8 cellular contexts compared by ENCODE assay signal in the genomic region with DNA sequence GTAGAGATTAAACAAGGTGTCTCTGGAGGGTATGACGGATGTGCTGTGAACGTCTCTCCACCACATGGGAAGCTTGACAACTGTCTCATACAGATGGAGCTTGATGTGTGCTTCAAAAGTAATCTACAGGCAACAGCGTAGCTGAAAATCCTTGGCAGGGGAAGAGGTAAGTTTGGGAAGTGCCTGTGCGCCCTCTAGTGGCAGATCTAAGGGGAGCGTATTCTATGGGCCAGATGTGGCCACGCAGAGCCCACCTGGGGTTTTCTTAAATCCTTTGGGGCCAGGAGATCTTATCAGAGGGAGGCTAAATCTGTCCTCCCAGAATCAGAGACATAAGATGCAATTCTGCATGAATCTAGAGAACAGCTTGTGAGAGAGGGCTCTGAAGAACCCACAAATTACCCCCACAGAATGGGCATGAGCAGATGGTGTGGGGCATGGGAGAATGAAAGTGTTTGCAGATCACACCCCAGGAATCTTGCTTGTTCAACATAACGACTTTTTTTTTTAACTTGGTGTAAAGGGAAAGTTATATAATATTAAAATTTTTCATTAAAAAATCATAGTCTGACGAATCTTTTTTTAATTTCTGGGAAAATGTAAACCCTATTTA.
DNase-seq lines count a peak whose midpoint lies in the region; ATAC-seq and TF ChIP-seq lines count a peak whose summit lies in the region.

No MANE protein-coding gene starts in this region.

- H3K9me3 ChIP-seq in Panc1 (ENCODE audit: control insufficient read depth, insufficient read depth, low read depth, low read length) = no peaks in the 10 kb centered on the region
- no peaks in the 10 kb centered on the region for H3K9me3 ChIP-seq in thoracic aorta

- H3K27ac ChIP-seq in Panc1 (ENCODE audit: low read length) = no peak overlapping the region
- no peak overlapping the region for H3K27ac ChIP-seq in thoracic aorta

- DNase-seq in CD14-positive monocyte (ENCODE audit: low spot score) = peak; percentile 67
- peak; percentile 12 for DNase-seq in GM19240 (ENCODE audit: insufficient read length, low spot score)
- peak; percentile 80 for DNase-seq in HT-29 (ENCODE audit: low spot score)
- DNase-seq in Panc1 (ENCODE audit: low read depth, low spot score) = peak; percentile 50
- DNase-seq in activated T-cell treated with anti-CD3 and anti-CD28 coated beads, Interleukin-2, amount 50 U/mL, for 72 hours = peak; percentile 64 to 71
- DNase-seq in fibroblast of the aortic adventitia (ENCODE audit: low read depth) = peak; percentile 69
- DNase-seq in nucleus accumbens (lab: John Stamatoyannopoulos, UW) = peak in 38 of 56 donors; percentile 1 to 73 (median 14)
- DNase-seq in thoracic aorta (ENCODE audit: low spot score) = peak; percentile 18

- peaks cover 0 to 2% (median 0%) of the 10 kb centered on the region in 7 donors for H3K9me3 Mint-ChIP-seq in CD14-positive monocyte
- no peaks in the 10 kb centered on the region for H3K9me3 Mint-ChIP-seq in activated T-cell treated with anti-CD3 and anti-CD28 coated beads, Interleukin-2, amount 50 U/mL, for 72 hours

- peaks cover 0 to 3% (median 0%) of the 10 kb centered on the region in 3 donors for H3K27me3 Mint-ChIP-seq in CD14-positive monocyte (ENCODE audit: low read depth in 3 of 3)
- peaks cover 10% of the 10 kb centered on the region for H3K27me3 Mint-ChIP-seq in activated T-cell treated with anti-CD3 and anti-CD28 coated beads, Interleukin-2, amount 50 U/mL, for 72 hours (ENCODE audit: low read depth)

- no TSS peak for BruUV-seq in Panc1 (replicated peaks; lab: Mats Ljungman, UMichigan)

- H3K36me3 ChIP-seq in Panc1 (ENCODE audit: control insufficient read depth, insufficient read depth, low read length) = no peaks in the 10 kb centered on the region
- H3K36me3 ChIP-seq in thoracic aorta = no peaks in the 10 kb centered on the region

- H3K36me3 Mint-ChIP-seq in CD14-positive monocyte = no peaks in the 10 kb centered on the region
- H3K36me3 Mint-ChIP-seq in activated T-cell treated with anti-CD3 and anti-CD28 coated beads, Interleukin-2, amount 50 U/mL, for 72 hours (ENCODE audit: insufficient read depth in 2 of 2) = no peaks in the 10 kb centered on the region

- H3K4me1 Mint-ChIP-seq in CD14-positive monocyte = peaks cover 22% of the 10 kb centered on the region
- peaks cover 7% of the 10 kb centered on the region for H3K4me1 Mint-ChIP-seq in activated T-cell treated with anti-CD3 and anti-CD28 coated beads, Interleukin-2, amount 50 U/mL, for 72 hours (ENCODE audit: low read depth)

- H3K4me3 ChIP-seq in Panc1 (ENCODE audit: low read depth in 2 of 2, low read length in 2 of 2) = no peak overlapping the region
- H3K4me3 ChIP-seq in fibroblast of the aortic adventitia (ENCODE audit: low read depth, low read length) = no peak overlapping the region
- no peak overlapping the region for H3K4me3 ChIP-seq in thoracic aorta

- peak overlapping the region in 5 of 7 donors; percentile 21 to 82 (median 35) for H3K27ac Mint-ChIP-seq in CD14-positive monocyte
- H3K27ac Mint-ChIP-seq in activated T-cell treated with anti-CD3 and anti-CD28 coated beads, Interleukin-2, amount 50 U/mL, for 72 hours = no peak overlapping the region

- in situ Hi-C loops in Panc1 (cut with HindIII; ENCODE audit: low pct_unique_long_range_greater_than_20kb, low sequenced_read_pairs) = no loop called here

- TF ChIP-seq CTCF in CD14-positive monocyte (IDR thresholded peaks at IDR 0.05) = peak; percentile 97
- TF ChIP-seq CTCF in Panc1 (IDR thresholded peaks at IDR 0.05) = peak; percentile 91
- TF ChIP-seq CTCF in fibroblast of the aortic adventitia (IDR thresholded peaks at IDR 0.05; ENCODE audit: insufficient read depth, low read length) = peak; percentile 97
- TF ChIP-seq CTCF in thoracic aorta (IDR thresholded peaks at IDR 0.05) = peak; percentile 85

- POLR2A ChIA-PET in Panc1 (lab: Charles Lee) = no interaction called here

- CTCF ChIA-PET in Panc1 (lab: Charles Lee) = interaction anchor here (0.5 kb wide), 1 partner anchor 19 kb away, joined by 3 read pairs; no protein-coding TSS in a partner anchor

- intact Hi-C loops in CD14-positive monocyte (cut with micrococcal nuclease) = loop anchor here (10.0 kb wide), 2 partner anchors 219 to 649 kb away; partner anchors contain the start of gene MKX (in 1 of the 2)
- intact Hi-C loops in Panc1 (cut with micrococcal nuclease; ENCODE audit: unreplicated experiment) = no loop called here

- ATAC-seq in Panc1 = peak; percentile 94
- peak; percentile 83 to 88 for ATAC-seq in activated T-cell treated with anti-CD3 and anti-CD28 coated beads, Interleukin-2, amount 50 U/mL, for 72 hours (replicated peaks in 1 of 2)
- no peak for ATAC-seq in thoracic aorta (ENCODE audit: insufficient number of reproducible peaks, low FRiP score, low read depth)

- H3K4me1 ChIP-seq in Panc1 (ENCODE audit: control insufficient read depth, insufficient read depth, low read length) (no peaks in the 10 kb centered on the region), thoracic aorta (ENCODE audit: control insufficient read depth in 1 of 2, low read depth in 2 of 2) (no peaks in the 10 kb centered on the region)

- no peak overlapping the region for H3K4me3 Mint-ChIP-seq in CD14-positive monocyte
- peak overlapping the region in 1 of 2 donors; percentile 64 for H3K4me3 Mint-ChIP-seq in activated T-cell treated with anti-CD3 and anti-CD28 coated beads, Interleukin-2, amount 50 U/mL, for 72 hours

- H3K27me3 ChIP-seq in Panc1 (ENCODE audit: control insufficient read depth, insufficient read depth, low read length) = peaks cover 3% of the 10 kb centered on the region; the same call in 1 of the 2 replicates
- no peaks in the 10 kb centered on the region for H3K27me3 ChIP-seq in thoracic aorta (replicated peaks; ENCODE audit: insufficient read depth)

Comparison
In these comparisons a context has a peak if more than half of its experiments do, and no peak if none do; other contexts are left out.
1. DNase-seq: peak in every context shown above with its lines; median percentile 80 in HT-29; 69 in fibroblast of the aortic adventitia; 68 in activated T-cell treated with anti-CD3 and anti-CD28 coated beads, Interleukin-2, amount 50 U/mL, for 72 hours; 67 in CD14-positive monocyte; 50 in Panc1; 18 in thoracic aorta; 14 in nucleus accumbens; 12 in GM19240.